1 cellular context compared by ENCODE assay signal in genomic region chr7:22856437-22856836, GRCh38.
TF ChIP-seq lines count a peak whose summit lies in the region.

No MANE protein-coding gene starts in this region.

TF ChIP-seq in WTC11, 78 proteins besides CTCF, POLR2A, EP300 and RAD21 (continued from another document):
- no peak for TF ChIP-seq ERG (CRISPR knock-in tag; IDR thresholded peaks at IDR 0.05)
- TF ChIP-seq ZNF671 (CRISPR knock-in tag; IDR thresholded peaks at IDR 0.05) = no peak
